12 cellular contexts compared by ENCODE assay signal in genomic region chrX:30831082-30831481, GRCh38. TPM values are rescaled to one million over a fixed set of nuclear protein-coding genes. Genes with fewer than 3 reads are reported as not detected.
DNase-seq lines count a peak whose midpoint lies in the region; ATAC-seq, FAIRE-seq and TF ChIP-seq lines count a peak whose summit lies in the region.
"Had no signal": no experiment of that assay in that cellular context is flagged by ENCODE, and none has a peak within 500 bp of the region (broad histone marks: within the 10 kb centered on the region; RNA-seq: fewer than 3 reads in every experiment).

No MANE protein-coding gene starts in this region.

- H3K9me3 ChIP-seq in spleen, result no peaks in the 10 kb centered on the region

- 46 to 71% (median 60%) methylated on average over 10 of the region's 10 CpGs for whole genome bisulfite sequencing in spleen, 5 donors

- TF ChIP-seq POLR2A in spleen (IDR thresholded peaks at IDR 0.05), result no peak

- no peak overlapping the region for H3K27ac ChIP-seq in spleen
- H3K27ac ChIP-seq: skin epidermis had no signal

- no peak for FAIRE-seq in frontal cortex (lab: Jason Lieb, UNC)
- FAIRE-seq: endometrium had no signal

- peak; percentile 15 for DNase-seq in activated T-cell treated with anti-CD3 and anti-CD28 coated beads for 48 hours (ENCODE audit: low read depth)
- peak; percentile 15 for DNase-seq in stimulated activated CD4-positive, alpha-beta T cell treated with anti-CD3 and anti-CD28 coated beads, Interleukin-12 subunit alpha, Interleukin-12 subunit beta, amount 100 ng/mL, for 24 hours (ENCODE audit: low read depth in 2 of 2)
- no peak for DNase-seq in OCI-M1 (lab: John Stamatoyannopoulos, UW)
- DNase-seq in frontal cortex (ENCODE audit: low spot score in 2 of 2), result no peak
- DNase-seq in UCSD-AML1 (lab: John Stamatoyannopoulos, UW; ENCODE audit: unreplicated experiment), result no peak
- DNase-seq in spleen, result no peak
- DNase-seq: NK-92 treated with Interleukin-12 subunit alpha and Interleukin-12 subunit beta, amount 100 ng/mL, for 24 hours had no signal

- TF ChIP-seq CTCF in spleen (IDR thresholded peaks at IDR 0.05 in 8 of 11, conservative IDR thresholded peaks at IDR 0.05 in 3 of 11), result no peak

- no peaks in the 10 kb centered on the region for H3K4me1 ChIP-seq in spleen

- H3K4me3 ChIP-seq in spleen, result no peak overlapping the region
- H3K4me3 ChIP-seq: lung, skin epidermis had no signal

- intact Hi-C loops in spleen (cut with DNase I; ENCODE audit: low total_unique reads), result no loop called here

- ATAC-seq in GM19025 (IDR thresholded peaks at IDR 0.05; ENCODE audit: low read depth, unreplicated experiment) (peak; percentile 83), HG02852 (IDR thresholded peaks at IDR 0.05; ENCODE audit: unreplicated experiment) (peak; percentile 88)

- peaks cover 0 to 59% (median 0%) of the 10 kb centered on the region in 6 donors for H3K36me3 ChIP-seq in spleen

- H3K27me3 ChIP-seq in spleen (replicated peaks in 1 of 7), result no peaks in the 10 kb centered on the region

RNA-seq across cellular contexts. Expression of gene TAB3, which starts 58.0 kb away (rescaled TPM):
- total RNA-seq in frontal cortex (17.1 TPM), spleen (10 to 100 TPM; 17.7 to 52.5 (median 23.8) TPM)
- polyA plus RNA-seq in spleen, result 1 to 10 TPM; 5.5 to 7.3 (median 6.8) TPM

Comparison
In these comparisons a context has a peak if more than half of its experiments do, and no peak if none do; other contexts are left out.
1. DNase-seq: peak in activated T-cell treated with anti-CD3 and anti-CD28 coated beads for 48 hours (single experiment) and stimulated activated CD4-positive, alpha-beta T cell treated with anti-CD3 and anti-CD28 coated beads, Interleukin-12 subunit alpha, Interleukin-12 subunit beta, amount 100 ng/mL, for 24 hours (2 of 2); none in OCI-M1 (single experiment), frontal cortex (0 of 2), UCSD-AML1 (single experiment) and spleen (single experiment).